20 cellular contexts compared by ENCODE assay signal in genomic region chrX:78573630-78574029, GRCh38.
DNase-seq lines count a peak whose midpoint lies in the region; ATAC-seq and TF ChIP-seq lines count a peak whose summit lies in the region.
"Had no signal": no experiment of that assay in that cellular context is flagged by ENCODE, and none has a peak within 500 bp of the region (broad histone marks: within the 10 kb centered on the region; RNA-seq: fewer than 3 reads in every experiment).

No MANE protein-coding gene starts in this region.

- H3K4me1 Mint-ChIP-seq in osteocyte (ENCODE audit: unreplicated experiment) = peaks cover 6% of the 10 kb centered on the region
- H3K4me1 Mint-ChIP-seq in activated T-helper 17 cell treated with anti-CD3 and anti-CD28 coated beads, Interleukin-2, amount 50 U/mL, for 72 hours = no peaks in the 10 kb centered on the region

- H3K36me3 Mint-ChIP-seq in osteocyte (ENCODE audit: unreplicated experiment) = no peaks in the 10 kb centered on the region
- no peaks in the 10 kb centered on the region for H3K36me3 Mint-ChIP-seq in activated T-helper 17 cell treated with anti-CD3 and anti-CD28 coated beads, Interleukin-2, amount 50 U/mL, for 72 hours (ENCODE audit: low read depth)
- H3K36me3 Mint-ChIP-seq: IgD-negative memory B cell had no signal

- peaks cover 3% of the 10 kb centered on the region for H3K9me3 Mint-ChIP-seq in osteocyte (ENCODE audit: unreplicated experiment)
- H3K9me3 Mint-ChIP-seq in activated T-helper 17 cell treated with anti-CD3 and anti-CD28 coated beads, Interleukin-2, amount 50 U/mL, for 72 hours = no peaks in the 10 kb centered on the region

- TF ChIP-seq CTCF in mucosa of descending colon (IDR thresholded peaks at IDR 0.05) = no peak
- no peak for TF ChIP-seq CTCF in GM13977 (IDR thresholded peaks at IDR 0.05; ENCODE audit: extremely low read depth, insufficient read depth, missing control alignments)
- TF ChIP-seq CTCF in osteocyte (IDR thresholded peaks at IDR 0.05) = no peak

- intact Hi-C loops in mucosa of descending colon (cut with DNase I, micrococcal nuclease) = no loop called here

- no peak overlapping the region for H3K4me3 ChIP-seq in mucosa of descending colon
- H3K4me3 ChIP-seq: MG63, Peyer's patch had no signal

- no peak overlapping the region for H3K4me3 Mint-ChIP-seq in osteocyte (ENCODE audit: unreplicated experiment)
- no peak overlapping the region for H3K4me3 Mint-ChIP-seq in activated T-helper 17 cell treated with anti-CD3 and anti-CD28 coated beads, Interleukin-2, amount 50 U/mL, for 72 hours

- no peaks in the 10 kb centered on the region for H3K36me3 ChIP-seq in mucosa of descending colon (ENCODE audit: low read depth)
- H3K36me3 ChIP-seq: MG63, Peyer's patch had no signal

- H3K27me3 Mint-ChIP-seq in osteocyte (ENCODE audit: unreplicated experiment) = peaks cover 10% of the 10 kb centered on the region
- no peaks in the 10 kb centered on the region for H3K27me3 Mint-ChIP-seq in activated T-helper 17 cell treated with anti-CD3 and anti-CD28 coated beads, Interleukin-2, amount 50 U/mL, for 72 hours

- DNase-seq in SHP77 (lab: John Stamatoyannopoulos, UW) = peak; percentile 20 to 26
- DNase-seq in SHP77 treated with DMSO at 0.1 percent for 48 hours (lab: John Stamatoyannopoulos, UW) = no peak
- peak; percentile 46 for DNase-seq in NCI-H524 treated with DMSO at 0.1 percent for 48 hours (lab: John Stamatoyannopoulos, UW)
- peak in 1 of 3 donors; percentile 25 for DNase-seq in mucosa of descending colon
- no peak for DNase-seq in GM13977 (ENCODE audit: low spot score)
- no peak for DNase-seq in osteocyte (ENCODE audit: extremely low spot score, unreplicated experiment)
- DNase-seq: 8988T, AML-193, DMS 273 treated with DMSO at 0.1 percent for 48 hours, DMS79 treated with DMSO at 0.1 percent for 48 hours, H7, Karpas-422, MG63, NCI-H1417 treated with DMSO at 0.1 percent for 48 hours, NCI-H187 treated with DMSO at 0.1 percent for 48 hours, NCI-H2107, NCI-H446 treated with DMSO at 0.1 percent for 48 hours, Peyer's patch had no signal

- no peaks in the 10 kb centered on the region for H3K4me1 ChIP-seq in mucosa of descending colon (ENCODE audit: low read depth)
- H3K4me1 ChIP-seq: Peyer's patch had no signal

- H3K27ac Mint-ChIP-seq in osteocyte (ENCODE audit: unreplicated experiment) = no peak overlapping the region
- H3K27ac Mint-ChIP-seq in activated T-helper 17 cell treated with anti-CD3 and anti-CD28 coated beads, Interleukin-2, amount 50 U/mL, for 72 hours = no peak overlapping the region
- H3K27ac Mint-ChIP-seq: IgD-negative memory B cell had no signal

- peak; percentile 57 for ATAC-seq in mucosa of descending colon
- ATAC-seq in activated T-helper 17 cell treated with anti-CD3 and anti-CD28 coated beads, Interleukin-2, amount 50 U/mL, for 72 hours (replicated peaks) = no peak

- in situ Hi-C loops in GM13977 (cut with MboI; ENCODE audit: low pct_unique_long_range_greater_than_20kb, low sequenced_read_pairs, unreplicated experiment) = loop anchor here (25.0 kb wide), 1 partner anchor 489 kb away; no protein-coding TSS in a partner anchor

- no peaks in the 10 kb centered on the region for H3K9me3 ChIP-seq in mucosa of descending colon
- H3K9me3 ChIP-seq: MG63, Peyer's patch had no signal

Comparison
In these comparisons a context has a peak if more than half of its experiments do, and no peak if none do; other contexts are left out.
1. DNase-seq: peak in SHP77 (2 of 2) and NCI-H524 treated with DMSO at 0.1 percent for 48 hours (single experiment); none in SHP77 treated with DMSO at 0.1 percent for 48 hours (single experiment), GM13977 (single experiment) and osteocyte (single experiment).